In genomic region chr20:62025394-62025793, GRCh38 we compare ENCODE assay signal across 14 cellular contexts. TPM values are rescaled to one million over a fixed set of nuclear protein-coding genes. Genes with fewer than 3 reads are reported as not detected.
DNase-seq lines count a peak whose midpoint lies in the region; ATAC-seq and TF ChIP-seq lines count a peak whose summit lies in the region.
"Had no signal": no experiment of that assay in that cellular context is flagged by ENCODE, and none has a peak within 500 bp of the region (broad histone marks: within the 10 kb centered on the region; RNA-seq: fewer than 3 reads in every experiment).

No MANE protein-coding gene starts in this region.

- H3K9ac ChIP-seq in neuronal stem cell (ENCODE audit: low read depth, low read length, poor library complexity), result no peak overlapping the region
- H3K9ac ChIP-seq: parathyroid adenoma had no signal

- peak overlapping the region in 1 of 2 donors; percentile 48 for H3K27ac ChIP-seq in right atrium auricular region
- H3K27ac ChIP-seq in neuronal stem cell (replicated peaks; ENCODE audit: low read length), result no peak overlapping the region
- H3K27ac ChIP-seq: parathyroid adenoma had no signal

- H3K9me3 Mint-ChIP-seq in glutamatergic neuron (ENCODE audit: unreplicated experiment), result peaks cover 7% of the 10 kb centered on the region
- H3K9me3 Mint-ChIP-seq in stimulated activated naive B cell treated with anti-CD40 and anti-IgM and Interleukin-4, amounts not matched to agents 10 μg/mL and 1 μg/mL and 100 μg/mL, for 72 hours, result peaks cover 3 to 5% of the 10 kb centered on the region in 2 donors
- H3K9me3 Mint-ChIP-seq: activated CD4-positive, alpha-beta memory T cell treated with anti-CD3 and anti-CD28 coated beads, Interleukin-2, amount 10 ng/mL, durations not matched to agents 7 days and 5 days had no signal

- H2BK5ac ChIP-seq in neuronal stem cell (ENCODE audit: low read length), result no peak overlapping the region

- H3K36me3 Mint-ChIP-seq in glutamatergic neuron (ENCODE audit: unreplicated experiment), result no peaks in the 10 kb centered on the region
- peaks cover 22 to 31% of the 10 kb centered on the region in 2 donors for H3K36me3 Mint-ChIP-seq in stimulated activated naive B cell treated with anti-CD40 and anti-IgM and Interleukin-4, amounts not matched to agents 10 μg/mL and 1 μg/mL and 100 μg/mL, for 72 hours

- no peak overlapping the region for H3K4ac ChIP-seq in neuronal stem cell (ENCODE audit: low read length)

- ATAC-seq in left ventricle myocardium superior, result peak; percentile 28
- peak; percentile 57 to 71 for ATAC-seq in stimulated activated naive B cell treated with anti-CD40 and anti-IgM and Interleukin-4, amounts not matched to agents 10 μg/mL and 1 μg/mL and 100 μg/mL, for 72 hours (replicated peaks)

- H3K4me3 Mint-ChIP-seq in glutamatergic neuron (ENCODE audit: unreplicated experiment), result peak overlapping the region; percentile 22
- no peak overlapping the region for H3K4me3 Mint-ChIP-seq in stimulated activated naive B cell treated with anti-CD40 and anti-IgM and Interleukin-4, amounts not matched to agents 10 μg/mL and 1 μg/mL and 100 μg/mL, for 72 hours
- H3K4me3 Mint-ChIP-seq: activated CD4-positive, alpha-beta memory T cell treated with anti-CD3 and anti-CD28 coated beads, Interleukin-2, amount 10 ng/mL, durations not matched to agents 7 days and 5 days had no signal

- no peak overlapping the region for H2BK120ac ChIP-seq in neuronal stem cell (ENCODE audit: low read depth, low read length)

- H3K36me3 ChIP-seq in right atrium auricular region (no peaks in the 10 kb centered on the region), neuronal stem cell (replicated peaks in 1 of 2; ENCODE audit: control insufficient read depth in 2 of 2, insufficient read depth in 2 of 2, low read length in 2 of 2) (no peaks in the 10 kb centered on the region)
- H3K36me3 ChIP-seq: cardiac muscle cell, MG63 had no signal

- H3K4me2 ChIP-seq in neuronal stem cell (ENCODE audit: insufficient read depth, low read length, poor library complexity, severe bottlenecking), result no peak overlapping the region

- DNase-seq in left ventricle myocardium superior (peak; percentile 29), right atrium auricular region (ENCODE audit: low spot score) (no peak), RPMI7951 (ENCODE audit: low read depth) (peak; percentile 90), glutamatergic neuron (no peak), NCI-H1436 (lab: John Stamatoyannopoulos, UW) (no peak), nucleus accumbens (lab: John Stamatoyannopoulos, UW) (no peak), neuronal stem cell (ENCODE audit: low spot score) (no peak)
- no peak for DNase-seq in stimulated activated naive B cell treated with anti-CD40 and anti-IgM and Interleukin-4, amounts not matched to agents 10 μg/mL and 1 μg/mL and 100 μg/mL, for 72 hours
- DNase-seq: activated CD4-positive, alpha-beta memory T cell treated with anti-CD3 and anti-CD28 coated beads, Interleukin-2, amount 10 ng/mL, durations not matched to agents 7 days and 5 days; activated gamma-delta T cell; MG63; RPMI8226 had no signal

- intact Hi-C loops in left ventricle myocardium superior (cut with micrococcal nuclease), result no loop called here

- H3K27me3 ChIP-seq in right atrium auricular region (no peaks in the 10 kb centered on the region), neuronal stem cell (ENCODE audit: control insufficient read depth in 3 of 3, insufficient read depth in 3 of 3, low read depth in 1 of 3, low read length in 3 of 3) (no peaks in the 10 kb centered on the region)
- H3K27me3 ChIP-seq: cardiac muscle cell, MG63 had no signal

- no peak overlapping the region for H2AFZ ChIP-seq in neuronal stem cell (ENCODE audit: low read length)
- H2AFZ ChIP-seq: parathyroid adenoma had no signal

- H3K79me1 ChIP-seq in neuronal stem cell (ENCODE audit: low read depth, low read length), result peaks cover 19% of the 10 kb centered on the region

- peaks cover 45% of the 10 kb centered on the region for H3K4me1 Mint-ChIP-seq in glutamatergic neuron (ENCODE audit: low read depth, unreplicated experiment)
- H3K4me1 Mint-ChIP-seq in stimulated activated naive B cell treated with anti-CD40 and anti-IgM and Interleukin-4, amounts not matched to agents 10 μg/mL and 1 μg/mL and 100 μg/mL, for 72 hours, result peaks cover 41 to 56% of the 10 kb centered on the region in 2 donors

- H3K4me1 ChIP-seq in right atrium auricular region, result peaks cover 0 to 40% of the 10 kb centered on the region in 2 donors
- peaks cover 37 to 50% of the 10 kb centered on the region in 2 donors for H3K4me1 ChIP-seq in neuronal stem cell (ENCODE audit: control insufficient read depth in 2 of 2, insufficient read depth in 1 of 2, low read depth in 1 of 2, low read length in 2 of 2)
- H3K4me1 ChIP-seq: parathyroid adenoma had no signal

- no peak overlapping the region for H4K91ac ChIP-seq in neuronal stem cell (ENCODE audit: low read depth, low read length, poor library complexity)

- TF ChIP-seq CTCF in right atrium auricular region (IDR thresholded peaks at IDR 0.05) (no peak), glutamatergic neuron (IDR thresholded peaks at IDR 0.05; ENCODE audit: partially characterized antibody, unreplicated experiment) (no peak)

- H3K27me3 Mint-ChIP-seq in glutamatergic neuron (ENCODE audit: unreplicated experiment), result peaks cover 2% of the 10 kb centered on the region
- no peaks in the 10 kb centered on the region for H3K27me3 Mint-ChIP-seq in stimulated activated naive B cell treated with anti-CD40 and anti-IgM and Interleukin-4, amounts not matched to agents 10 μg/mL and 1 μg/mL and 100 μg/mL, for 72 hours
- H3K27me3 Mint-ChIP-seq: activated CD4-positive, alpha-beta memory T cell treated with anti-CD3 and anti-CD28 coated beads, Interleukin-2, amount 10 ng/mL, durations not matched to agents 7 days and 5 days had no signal

- no CpG with 5 or more reads among the region's 8 CpGs for WGBS in neuronal stem cell (ENCODE audit: extremely low coverage in 2 of 2, insufficient read length in 2 of 2, insufficient replicate concordance in 1 of 2), 2 donors

- no peak overlapping the region for H3K18ac ChIP-seq in neuronal stem cell (ENCODE audit: low read length)

- no peak overlapping the region for H2AK5ac ChIP-seq in neuronal stem cell (ENCODE audit: low read depth, low read length)

- no peak overlapping the region for H2BK12ac ChIP-seq in neuronal stem cell (ENCODE audit: low read length)

- no peak overlapping the region for H4K8ac ChIP-seq in neuronal stem cell (ENCODE audit: low read depth, low read length)

- H3K23ac ChIP-seq in neuronal stem cell (ENCODE audit: low read depth, low read length, poor library complexity), result no peak overlapping the region

- H2BK15ac ChIP-seq in neuronal stem cell (ENCODE audit: low read length), result no peak overlapping the region

- peak overlapping the region; percentile 53 for H3K27ac Mint-ChIP-seq in glutamatergic neuron (ENCODE audit: unreplicated experiment)
- peak overlapping the region; percentile 26 for H3K27ac Mint-ChIP-seq in stimulated activated naive B cell treated with anti-CD40 and anti-IgM and Interleukin-4, amounts not matched to agents 10 μg/mL and 1 μg/mL and 100 μg/mL, for 72 hours
- H3K27ac Mint-ChIP-seq: activated CD4-positive, alpha-beta memory T cell treated with anti-CD3 and anti-CD28 coated beads, Interleukin-2, amount 10 ng/mL, durations not matched to agents 7 days and 5 days had no signal

- H3K4me3 ChIP-seq in right atrium auricular region (no peak overlapping the region), neuronal stem cell (ENCODE audit: low read length in 2 of 2) (no peak overlapping the region)
- H3K4me3 ChIP-seq: cardiac muscle cell, MG63 had no signal

- H3K14ac ChIP-seq in neuronal stem cell (ENCODE audit: low read length), result no peak overlapping the region

- H3K9me3 ChIP-seq in right atrium auricular region, result no peaks in the 10 kb centered on the region
- no peaks in the 10 kb centered on the region for H3K9me3 ChIP-seq in neuronal stem cell (replicated peaks in 1 of 2; ENCODE audit: control insufficient read depth in 2 of 2, insufficient read depth in 1 of 2, low read depth in 1 of 2, low read length in 2 of 2)
- H3K9me3 ChIP-seq: MG63 had no signal

RNA-seq across cellular contexts. Expression of gene TAF4, which starts 40.3 kb away (rescaled TPM):
- total RNA-seq in left ventricle myocardium superior, result 11.2 TPM
- 10 to 100 TPM in 1 of 2 donors, 1 to 10 TPM in 1; 8.3 to 18.0 TPM for total RNA-seq in right atrium auricular region
- 6.5 and 6.6 TPM in 2 replicates for total RNA-seq in RPMI7951 (2014; rRNA removed; shearing (Covaris generic))
- total RNA-seq in glutamatergic neuron (ENCODE audit: unreplicated experiment), result 20.0 TPM
- 13.5 TPM for polyA plus RNA-seq in neuronal stem cell (2013, experiment 1 of 2)
- 15.0 TPM for polyA plus RNA-seq in neuronal stem cell (2013, experiment 2 of 2)

Comparison
In these comparisons a context has a peak if more than half of its experiments do, and no peak if none do; other contexts are left out.
1. DNase-seq: peak in left ventricle myocardium superior (single experiment) and RPMI7951 (single experiment); none in right atrium auricular region (single experiment), glutamatergic neuron (single experiment), stimulated activated naive B cell treated with anti-CD40 and anti-IgM and Interleukin-4, amounts not matched to agents 10 μg/mL and 1 μg/mL and 100 μg/mL, for 72 hours (single experiment), NCI-H1436 (single experiment), nucleus accumbens (0 of 56) and neuronal stem cell (single experiment).